2 cellular contexts compared by ENCODE assay signal in the genomic region with DNA sequence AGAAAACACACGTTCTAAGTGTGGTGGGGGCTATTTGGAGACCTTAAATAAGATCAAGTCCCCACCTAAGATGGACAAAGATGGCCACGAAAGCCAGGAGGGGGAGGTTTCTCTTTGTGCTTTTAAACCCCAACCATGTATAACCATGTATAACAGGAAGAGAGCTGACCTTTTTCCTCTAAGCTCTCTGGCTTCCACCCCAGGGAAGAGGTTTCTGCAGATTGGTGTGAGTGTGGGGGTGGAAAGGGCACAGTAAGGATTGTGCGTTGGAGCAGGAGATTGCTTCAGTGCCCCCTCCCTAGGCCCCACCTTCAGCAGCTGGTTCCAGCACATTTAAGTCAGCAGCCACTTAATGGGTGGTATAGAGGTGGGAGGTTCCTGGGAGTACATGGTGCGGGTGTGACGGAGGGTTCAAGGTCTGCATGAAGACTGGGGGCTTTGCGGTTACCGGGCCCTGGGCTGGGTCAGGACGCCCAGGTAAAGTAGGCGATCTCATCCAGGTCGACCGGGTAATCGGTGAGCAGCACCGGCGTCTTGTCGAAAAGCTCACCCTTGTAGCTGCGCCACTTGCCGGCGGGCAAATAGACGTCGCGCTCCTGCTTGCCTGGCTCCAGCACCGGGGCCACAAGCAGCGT.
TF ChIP-seq lines count a peak whose summit lies in the region.

No MANE protein-coding gene starts in this region.

TF ChIP-seq in liver, 16 proteins besides CTCF, POLR2A, EP300 and RAD21:
- TF ChIP-seq NR2F2 (IDR thresholded peaks at IDR 0.05) (no peak), HNF4A (conservative IDR thresholded peaks at IDR 0.05) (peak; percentile 32 to 55), RXRA (IDR thresholded peaks at IDR 0.05) (peak; percentile 51 to 60), YY1 (IDR thresholded peaks at IDR 0.05) (peak; percentile 35), FOXA2 (IDR thresholded peaks at IDR 0.05) (no peak), EGR1 (IDR thresholded peaks at IDR 0.05; ENCODE audit: low read depth in 2 of 2) (peak in 1 of 2 donors; percentile 29), GABPA (IDR thresholded peaks at IDR 0.05 in 1 of 2, conservative IDR thresholded peaks at IDR 0.05 in 1 of 2) (no peak), JUND (IDR thresholded peaks at IDR 0.05) (no peak), SP1 (IDR thresholded peaks at IDR 0.05) (peak; percentile 45), HNF4G (IDR thresholded peaks at IDR 0.05) (peak; percentile 18), FOXA1 (IDR thresholded peaks at IDR 0.05) (no peak), TAF1 (conservative IDR thresholded peaks at IDR 0.05) (no peak)
- TF ChIP-seq, protein P1, sequence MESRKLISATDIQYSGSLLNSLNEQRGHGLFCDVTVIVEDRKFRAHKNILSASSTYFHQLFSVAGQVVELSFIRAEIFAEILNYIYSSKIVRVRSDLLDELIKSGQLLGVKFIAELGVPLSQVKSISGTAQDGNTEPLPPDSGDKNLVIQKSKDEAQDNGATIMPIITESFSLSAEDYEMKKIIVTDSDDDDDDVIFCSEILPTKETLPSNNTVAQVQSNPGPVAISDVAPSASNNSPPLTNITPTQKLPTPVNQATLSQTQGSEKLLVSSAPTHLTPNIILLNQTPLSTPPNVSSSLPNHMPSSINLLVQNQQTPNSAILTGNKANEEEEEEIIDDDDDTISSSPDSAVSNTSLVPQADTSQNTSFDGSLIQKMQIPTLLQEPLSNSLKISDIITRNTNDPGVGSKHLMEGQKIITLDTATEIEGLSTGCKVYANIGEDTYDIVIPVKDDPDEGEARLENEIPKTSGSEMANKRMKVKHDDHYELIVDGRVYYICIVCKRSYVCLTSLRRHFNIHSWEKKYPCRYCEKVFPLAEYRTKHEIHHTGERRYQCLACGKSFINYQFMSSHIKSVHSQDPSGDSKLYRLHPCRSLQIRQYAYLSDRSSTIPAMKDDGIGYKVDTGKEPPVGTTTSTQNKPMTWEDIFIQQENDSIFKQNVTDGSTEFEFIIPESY (IDR thresholded peaks at IDR 0.05), result no peak
- TF ChIP-seq, protein P2, sequence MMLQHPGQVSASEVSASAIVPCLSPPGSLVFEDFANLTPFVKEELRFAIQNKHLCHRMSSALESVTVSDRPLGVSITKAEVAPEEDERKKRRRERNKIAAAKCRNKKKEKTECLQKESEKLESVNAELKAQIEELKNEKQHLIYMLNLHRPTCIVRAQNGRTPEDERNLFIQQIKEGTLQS (IDR thresholded peaks at IDR 0.05), result no peak
- TF ChIP-seq, protein P3, sequence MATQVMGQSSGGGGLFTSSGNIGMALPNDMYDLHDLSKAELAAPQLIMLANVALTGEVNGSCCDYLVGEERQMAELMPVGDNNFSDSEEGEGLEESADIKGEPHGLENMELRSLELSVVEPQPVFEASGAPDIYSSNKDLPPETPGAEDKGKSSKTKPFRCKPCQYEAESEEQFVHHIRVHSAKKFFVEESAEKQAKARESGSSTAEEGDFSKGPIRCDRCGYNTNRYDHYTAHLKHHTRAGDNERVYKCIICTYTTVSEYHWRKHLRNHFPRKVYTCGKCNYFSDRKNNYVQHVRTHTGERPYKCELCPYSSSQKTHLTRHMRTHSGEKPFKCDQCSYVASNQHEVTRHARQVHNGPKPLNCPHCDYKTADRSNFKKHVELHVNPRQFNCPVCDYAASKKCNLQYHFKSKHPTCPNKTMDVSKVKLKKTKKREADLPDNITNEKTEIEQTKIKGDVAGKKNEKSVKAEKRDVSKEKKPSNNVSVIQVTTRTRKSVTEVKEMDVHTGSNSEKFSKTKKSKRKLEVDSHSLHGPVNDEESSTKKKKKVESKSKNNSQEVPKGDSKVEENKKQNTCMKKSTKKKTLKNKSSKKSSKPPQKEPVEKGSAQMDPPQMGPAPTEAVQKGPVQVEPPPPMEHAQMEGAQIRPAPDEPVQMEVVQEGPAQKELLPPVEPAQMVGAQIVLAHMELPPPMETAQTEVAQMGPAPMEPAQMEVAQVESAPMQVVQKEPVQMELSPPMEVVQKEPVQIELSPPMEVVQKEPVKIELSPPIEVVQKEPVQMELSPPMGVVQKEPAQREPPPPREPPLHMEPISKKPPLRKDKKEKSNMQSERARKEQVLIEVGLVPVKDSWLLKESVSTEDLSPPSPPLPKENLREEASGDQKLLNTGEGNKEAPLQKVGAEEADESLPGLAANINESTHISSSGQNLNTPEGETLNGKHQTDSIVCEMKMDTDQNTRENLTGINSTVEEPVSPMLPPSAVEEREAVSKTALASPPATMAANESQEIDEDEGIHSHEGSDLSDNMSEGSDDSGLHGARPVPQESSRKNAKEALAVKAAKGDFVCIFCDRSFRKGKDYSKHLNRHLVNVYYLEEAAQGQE (IDR thresholded peaks at IDR 0.05), result no peak
- TF ChIP-seq, protein P4, sequence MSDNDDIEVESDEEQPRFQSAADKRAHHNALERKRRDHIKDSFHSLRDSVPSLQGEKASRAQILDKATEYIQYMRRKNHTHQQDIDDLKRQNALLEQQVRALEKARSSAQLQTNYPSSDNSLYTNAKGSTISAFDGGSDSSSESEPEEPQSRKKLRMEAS (IDR thresholded peaks at IDR 0.05), result no peak
TF ChIP-seq in liver: peak in this region for 6.

TF ChIP-seq in HepG2, 621 proteins besides CTCF, POLR2A, EP300 and RAD21:
- TF ChIP-seq, protein P5, sequence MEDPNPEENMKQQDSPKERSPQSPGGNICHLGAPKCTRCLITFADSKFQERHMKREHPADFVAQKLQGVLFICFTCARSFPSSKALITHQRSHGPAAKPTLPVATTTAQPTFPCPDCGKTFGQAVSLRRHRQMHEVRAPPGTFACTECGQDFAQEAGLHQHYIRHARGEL (CRISPR knock-in tag; IDR thresholded peaks at IDR 0.05), result no peak
- TF ChIP-seq MXD4 (CRISPR knock-in tag; IDR thresholded peaks at IDR 0.05), result no peak
- no peak for TF ChIP-seq CEBPB (IDR thresholded peaks at IDR 0.05; ENCODE audit: borderline replicate concordance, low read depth, low read length)
- no peak for TF ChIP-seq ZNF841 (CRISPR knock-in tag; IDR thresholded peaks at IDR 0.05; ENCODE audit: borderline replicate concordance)
- TF ChIP-seq ATRX (CRISPR knock-in tag; IDR thresholded peaks at IDR 0.05; ENCODE audit: borderline replicate concordance), result no peak
- TF ChIP-seq KLF9 (CRISPR knock-in tag; IDR thresholded peaks at IDR 0.05; ENCODE audit: low read depth), result no peak
- TF ChIP-seq ZFYVE20 (CRISPR knock-in tag; IDR thresholded peaks at IDR 0.05; ENCODE audit: borderline replicate concordance, low read depth), result no peak
- no peak for TF ChIP-seq RAD51 (IDR thresholded peaks at IDR 0.05; ENCODE audit: borderline replicate concordance)
- no peak for TF ChIP-seq ZNF768 (CRISPR knock-in tag; IDR thresholded peaks at IDR 0.05)
- TF ChIP-seq KDM6A (CRISPR knock-in tag; IDR thresholded peaks at IDR 0.05; ENCODE audit: low read depth), result no peak
- no peak for TF ChIP-seq NFE2L1 (CRISPR knock-in tag; IDR thresholded peaks at IDR 0.05; ENCODE audit: borderline replicate concordance)
- no peak for TF ChIP-seq ZNF530 (CRISPR knock-in tag; IDR thresholded peaks at IDR 0.05; ENCODE audit: low read depth)
- TF ChIP-seq TOPORS (CRISPR knock-in tag; IDR thresholded peaks at IDR 0.05), result no peak
- TF ChIP-seq SETDB1 (CRISPR knock-in tag; IDR thresholded peaks at IDR 0.05; ENCODE audit: borderline replicate concordance), result no peak
TF ChIP-seq in HepG2: peak in this region for 0.
